In genomic region chr12:42327227-42327590, GRCh38 we compare ENCODE assay signal across 1 cellular context.
TF ChIP-seq lines count a peak whose summit lies in the region.

No MANE protein-coding gene starts in this region.

TF ChIP-seq in H1, 55 proteins besides CTCF, POLR2A, EP300 and RAD21:
- TF ChIP-seq NANOG (IDR thresholded peaks at IDR 0.05; ENCODE audit: insufficient read depth, low read depth, low read length, poor library complexity, severe bottlenecking) (no peak), CBX8 (IDR thresholded peaks at IDR 0.05; ENCODE audit: borderline replicate concordance, low read depth, low read length) (no peak), GTF2F1 (IDR thresholded peaks at IDR 0.05; ENCODE audit: borderline replicate concordance, low read depth, low read length) (no peak), HDAC2 (IDR thresholded peaks at IDR 0.05; ENCODE audit: borderline replicate concordance in 1 of 2, low read depth in 2 of 2, low read length in 2 of 2) (no peak), NRF1 (IDR thresholded peaks at IDR 0.05; ENCODE audit: low read depth, low read length) (no peak), MAX (IDR thresholded peaks at IDR 0.05) (no peak), RFX5 (IDR thresholded peaks at IDR 0.05; ENCODE audit: borderline replicate concordance, low read depth, low read length) (no peak), CHD7 (IDR thresholded peaks at IDR 0.05; ENCODE audit: insufficient replicate concordance, low read length) (no peak), KDM4A (IDR thresholded peaks at IDR 0.05; ENCODE audit: low read depth, low read length, severe bottlenecking) (no peak), SRF (IDR thresholded peaks at IDR 0.05; ENCODE audit: low read depth, low read length) (no peak), FOSL1 (IDR thresholded peaks at IDR 0.05; ENCODE audit: insufficient read depth, low read depth, low read length) (no peak), JUN (IDR thresholded peaks at IDR 0.05; ENCODE audit: low read depth, low read length) (no peak), MAFK (IDR thresholded peaks at IDR 0.05; ENCODE audit: low read depth, low read length) (no peak), BRCA1 (IDR thresholded peaks at IDR 0.05; ENCODE audit: low read depth, low read length) (no peak), BCL11A (IDR thresholded peaks at IDR 0.05; ENCODE audit: low read depth in 2 of 2, low read length in 2 of 2) (no peak)
TF ChIP-seq in H1: peak in this region for 0.
